In genomic region chr11:2940930-2941821, GRCh38 we compare ENCODE assay signal across 10 cellular contexts. TPM values are rescaled to one million over a fixed set of nuclear protein-coding genes. Genes with fewer than 3 reads are reported as not detected.
A peak's percentile ranks its signal among the peaks of the same experiment; 100 is the strongest.
DNase-seq lines count a peak whose midpoint lies in the region; ATAC-seq, FAIRE-seq and TF ChIP-seq lines count a peak whose summit lies in the region.
"Had no signal": no experiment of that assay in that cellular context is flagged by ENCODE, and none has a peak within 500 bp of the region (broad histone marks: within the 10 kb centered on the region; RNA-seq: fewer than 3 reads in every experiment).

No MANE protein-coding gene starts in this region.

- no peak for ATAC-seq in HG02870 (IDR thresholded peaks at IDR 0.05; ENCODE audit: unreplicated experiment)
- ATAC-seq in GM19452 (IDR thresholded peaks at IDR 0.05; ENCODE audit: unreplicated experiment) = no peak

- H2BK12ac ChIP-seq in H1 (ENCODE audit: low read depth, low read length) (no peak overlapping the region), neuronal stem cell (ENCODE audit: low read length) (no peak overlapping the region)

- no peak for TF ChIP-seq CTCF in H1 (IDR thresholded peaks at IDR 0.05; ENCODE audit: control extremely low read depth in 1 of 3, insufficient read depth in 1 of 3, low read depth in 1 of 3, low read length in 3 of 3)

- no peak for FAIRE-seq in H1 (lab: Jason Lieb, UNC)

- H3K4ac ChIP-seq in H1 (replicated peaks; ENCODE audit: insufficient read length, low read depth, low read length) = no peak overlapping the region
- H3K4ac ChIP-seq in neuronal stem cell (ENCODE audit: low read length) = peak overlapping the region; percentile 76

- H2AK5ac ChIP-seq in H1 (ENCODE audit: low read depth, low read length) = no peak overlapping the region
- no peak overlapping the region for H2AK5ac ChIP-seq in neuronal stem cell (ENCODE audit: low read depth, low read length)

- H2BK20ac ChIP-seq in H1 (ENCODE audit: low read length) = no peak overlapping the region

- H3K4me3 ChIP-seq in NT2/D1 (ENCODE audit: insufficient read length, low read depth) (no peak overlapping the region), H1 (ENCODE audit: extremely low read depth in 1 of 4, insufficient read depth in 2 of 4, low read depth in 3 of 4, low read length in 4 of 4) (no peak overlapping the region), neuronal stem cell (ENCODE audit: low read length in 2 of 2) (no peak overlapping the region)

- H3K27me3 ChIP-seq in NT2/D1 (ENCODE audit: insufficient read depth, insufficient read length) (no peaks in the 10 kb centered on the region), H1 (replicated peaks in 1 of 4; ENCODE audit: control insufficient read depth in 3 of 4, extremely low read depth in 1 of 4, insufficient read depth in 3 of 4, low read length in 3 of 4) (no peaks in the 10 kb centered on the region), neuronal stem cell (ENCODE audit: control insufficient read depth in 3 of 3, insufficient read depth in 3 of 3, low read depth in 1 of 3, low read length in 3 of 3) (no peaks in the 10 kb centered on the region)

- TF ChIP-seq EP300 in H1 (IDR thresholded peaks at IDR 0.05; ENCODE audit: borderline replicate concordance in 1 of 2, low read depth in 2 of 2, low read length in 2 of 2) = no peak

- CTCF ChIA-PET in H1 (lab: Charles Lee; ENCODE audit: partially characterized antibody) = interaction anchor here (1.1 to 4.9 kb wide), 7 partner anchors 10 to 136 kb away, joined by 3 to 33 read pairs (median 3); partner anchors contain the start of gene PHLDA2

- peaks cover 15% of the 10 kb centered on the region for H3K4me1 ChIP-seq in NT2/D1 (ENCODE audit: insufficient read depth, insufficient read length)
- H3K4me1 ChIP-seq in H1 (replicated peaks in 1 of 4; ENCODE audit: control insufficient read depth in 3 of 4, insufficient read depth in 4 of 4, low read length in 3 of 4) = peaks cover 0 to 19% (median 7%) of the 10 kb centered on the region in 4 experiments; a peak in 6 of 7 replicates
- peaks cover 0 to 8% of the 10 kb centered on the region in 2 donors for H3K4me1 ChIP-seq in neuronal stem cell (ENCODE audit: control insufficient read depth in 2 of 2, insufficient read depth in 1 of 2, low read depth in 1 of 2, low read length in 2 of 2)

- no peaks in the 10 kb centered on the region for H3K79me2 ChIP-seq in H1 (ENCODE audit: control insufficient read depth in 1 of 2, insufficient read depth in 2 of 2, low read length in 2 of 2)

- peaks cover 3% of the 10 kb centered on the region; the same call in 1 of the 2 replicates for H3K79me1 ChIP-seq in H1 (ENCODE audit: low read depth, low read length)
- no peaks in the 10 kb centered on the region for H3K79me1 ChIP-seq in neuronal stem cell (ENCODE audit: low read depth, low read length)

- WGBS in H1 (ENCODE audit: extremely low coverage in 1 of 2, insufficient coverage in 1 of 2, insufficient read length in 1 of 2, insufficient replicate concordance in 2 of 2, low coverage in 1 of 2, low lambda C conversion rate in 2 of 2, missing lambda C conversion rate in 1 of 2), 2 experiments = 60% methylated on average over 10 of the region's 10 CpGs; no CpG with 5 or more reads in 1 of the 2 experiments
- WGBS in neuronal stem cell (ENCODE audit: extremely low coverage in 2 of 2, insufficient read length in 2 of 2, insufficient replicate concordance in 1 of 2), 2 donors = no CpG with 5 or more reads among the region's 10 CpGs

- H3K9ac ChIP-seq in NT2/D1 (ENCODE audit: insufficient read length, low read depth) (peak overlapping the region; percentile 6), H1 (replicated peaks in 1 of 4; ENCODE audit: extremely low read depth in 1 of 4, low read depth in 3 of 4, low read length in 3 of 4) (no peak overlapping the region), neuronal stem cell (ENCODE audit: low read depth, low read length, poor library complexity) (no peak overlapping the region)

- POLR2A ChIA-PET in H1 (lab: Charles Lee; ENCODE audit: partially characterized antibody) = interaction anchor here (0.6 to 2.9 kb wide), 9 partner anchors 7 to 408 kb away, joined by 3 to 13 read pairs (median 5); partner anchors contain the start of gene PHLDA2

- H3K9me3 ChIP-seq in NT2/D1 (ENCODE audit: insufficient read depth, low read length) (peaks cover 27% of the 10 kb centered on the region), H1 (ENCODE audit: insufficient read depth in 2 of 2, low read depth in 1 of 2, low read length in 1 of 2) (peaks cover 16 to 26% of the 10 kb centered on the region in 2 experiments), neuronal stem cell (replicated peaks in 1 of 2; ENCODE audit: control insufficient read depth in 2 of 2, insufficient read depth in 1 of 2, low read depth in 1 of 2, low read length in 2 of 2) (peaks cover 14 to 25% of the 10 kb centered on the region in 2 donors)

- H3K56ac ChIP-seq in H1 (replicated peaks; ENCODE audit: insufficient read length, low read depth, low read length) = no peak overlapping the region

- no peak overlapping the region for H3K4me2 ChIP-seq in H1 (ENCODE audit: insufficient read depth in 1 of 2, low read depth in 2 of 2, low read length in 2 of 2)
- no peak overlapping the region for H3K4me2 ChIP-seq in neuronal stem cell (ENCODE audit: insufficient read depth, low read length, poor library complexity, severe bottlenecking)

- TF ChIP-seq RAD21 in H1 (IDR thresholded peaks at IDR 0.05 in 1 of 2, conservative IDR thresholded peaks at IDR 0.05 in 1 of 2; ENCODE audit: low read depth in 2 of 2, low read length in 2 of 2) = no peak

- no peak overlapping the region for H2AFZ ChIP-seq in H1 (ENCODE audit: low read length)
- no peak overlapping the region for H2AFZ ChIP-seq in neuronal stem cell (ENCODE audit: low read length)

- H2BK5ac ChIP-seq in H1 (ENCODE audit: low read depth, low read length) (no peak overlapping the region), neuronal stem cell (ENCODE audit: low read length) (peak overlapping the region; percentile 49)

- DNase-seq in DMS53 treated with DMSO at 0.1 percent for 48 hours (lab: John Stamatoyannopoulos, UW; ENCODE audit: unreplicated experiment) = peak; percentile 52
- DNase-seq in NT2/D1 (ENCODE audit: low read depth, low spot score) = no peak
- no peak for DNase-seq in H1 (ENCODE audit: low read depth in 1 of 2, low spot score in 2 of 2)
- no peak for DNase-seq in neuronal stem cell (ENCODE audit: low spot score)
- DNase-seq in HCEC 1CT = no peak
- DNase-seq in AG20443 (ENCODE audit: low spot score) = no peak
- DNase-seq: Kasumi-1 had no signal

- H3K27ac ChIP-seq in H1 (ENCODE audit: low read depth, low read length) (no peak overlapping the region), neuronal stem cell (replicated peaks; ENCODE audit: low read length) (no peak overlapping the region)

- peaks cover 7 to 18% of the 10 kb centered on the region in 2 experiments for H4K20me1 ChIP-seq in H1 (replicated peaks in 1 of 2; ENCODE audit: control insufficient read depth in 1 of 2, insufficient read depth in 2 of 2, low read length in 2 of 2)

- no peak; a peak in 1 of 3 replicates for TF ChIP-seq POLR2A in H1 (IDR thresholded peaks at IDR 0.05; ENCODE audit: control extremely low read depth in 1 of 2, low read depth in 2 of 2, low read length in 2 of 2)

- H4K91ac ChIP-seq in H1 (replicated peaks; ENCODE audit: insufficient read length, low read length) = no peak overlapping the region
- no peak overlapping the region for H4K91ac ChIP-seq in neuronal stem cell (ENCODE audit: low read depth, low read length, poor library complexity)

- H2BK15ac ChIP-seq in H1 (ENCODE audit: low read length) (no peak overlapping the region), neuronal stem cell (ENCODE audit: low read length) (no peak overlapping the region)

- H3K18ac ChIP-seq in H1 (ENCODE audit: extremely low read depth, low read length) (no peak overlapping the region), neuronal stem cell (ENCODE audit: low read length) (peak overlapping the region; percentile 20)

- H2BK120ac ChIP-seq in H1 (replicated peaks; ENCODE audit: low read depth, low read length) = no peak overlapping the region
- H2BK120ac ChIP-seq in neuronal stem cell (ENCODE audit: low read depth, low read length) = no peak overlapping the region

- H3K36me3 ChIP-seq in NT2/D1 (ENCODE audit: insufficient read depth, insufficient read length, low read length) = peaks cover 38% of the 10 kb centered on the region
- H3K36me3 ChIP-seq in H1 (ENCODE audit: control insufficient read depth in 2 of 4, insufficient read depth in 4 of 4, low read length in 3 of 4) = peaks cover 7 to 13% (median 10%) of the 10 kb centered on the region in 4 experiments; a peak in 6 of 8 replicates
- peaks cover 13 to 31% of the 10 kb centered on the region in 2 donors for H3K36me3 ChIP-seq in neuronal stem cell (replicated peaks in 1 of 2; ENCODE audit: control insufficient read depth in 2 of 2, insufficient read depth in 2 of 2, low read length in 2 of 2)

- H3K23ac ChIP-seq in H1 (ENCODE audit: insufficient read length) = no peak overlapping the region
- peak overlapping the region; percentile 62 for H3K23ac ChIP-seq in neuronal stem cell (ENCODE audit: low read depth, low read length, poor library complexity)

- peak overlapping the region; percentile 3; the same call in 1 of the 2 replicates for H4K8ac ChIP-seq in H1 (ENCODE audit: extremely low read depth, insufficient read depth, low read length)
- H4K8ac ChIP-seq in neuronal stem cell (ENCODE audit: low read depth, low read length) = no peak overlapping the region

- no peak overlapping the region for H3K14ac ChIP-seq in H1 (ENCODE audit: insufficient read length)
- H3K14ac ChIP-seq in neuronal stem cell (ENCODE audit: low read length) = peak overlapping the region; percentile 75

- no peaks in the 10 kb centered on the region for H3K23me2 ChIP-seq in H1 (ENCODE audit: low read depth, low read length)

- H4K5ac ChIP-seq in H1 (ENCODE audit: insufficient read length, low read depth, low read length) = no peak overlapping the region

RNA-seq across cellular contexts. Expression of gene PHLDA2, which starts 12.0 kb away (rescaled TPM):
- total RNA-seq in H1 (2021; fragmentation: NEBNext Ultra II Directional; extraction: Animal tissue kit (Norgen Biotek cat#: 25700)) = 5.2 and 5.4 TPM in 2 replicates
- polyA plus RNA-seq in H1 (2011; rRNA removed) = 7.6 and 11.6 TPM in 2 replicates
- polyA plus RNA-seq in H1 (2011; cell fraction: cytosol; rRNA removed) = 5.3 TPM
- polyA plus RNA-seq in H1 (2011; cell fraction: nucleus; rRNA removed) = 8.3 TPM
- 3.0 to 7.5 TPM (median 5.8 TPM) in 4 replicates for polyA plus RNA-seq in H1 (2012, experiment 1 of 2)
- polyA plus RNA-seq in H1 (2012, experiment 2 of 2) = 6.4 TPM
- polyA plus RNA-seq in H1 (2013, experiment 1 of 2) = 15.6 TPM
- 14.7 TPM for polyA plus RNA-seq in H1 (2013, experiment 2 of 2)
- polyA minus RNA-seq in H1 (2011; rRNA and poly(A)+ RNA removed) = 0.24 TPM in 1 of 2 replicates, not detected in the other
- polyA minus RNA-seq in H1 (2011; cell fraction: cytosol; rRNA and poly(A)+ RNA removed) = 3.5 TPM
- 13.2 TPM for polyA minus RNA-seq in H1 (2011; cell fraction: nucleus; rRNA and poly(A)+ RNA removed)
- 6.3 TPM for polyA plus RNA-seq in neuronal stem cell (2013, experiment 1 of 2)
- 6.8 TPM for polyA plus RNA-seq in neuronal stem cell (2013, experiment 2 of 2)
- polyA plus RNA-seq: neural cell had no signal

RNA-seq across cellular contexts. Expression of gene NAP1L4, which starts 51.0 kb away (rescaled TPM):
- 190 and 194 TPM in 2 replicates for total RNA-seq in H1 (2021; fragmentation: NEBNext Ultra II Directional; extraction: Animal tissue kit (Norgen Biotek cat#: 25700))
- 75.8 and 81.4 TPM in 2 replicates for polyA plus RNA-seq in H1 (2011; rRNA removed)
- polyA plus RNA-seq in H1 (2011; cell fraction: cytosol; rRNA removed) = 105 TPM
- polyA plus RNA-seq in H1 (2011; cell fraction: nucleus; rRNA removed) = 118 TPM
- 128 to 175 TPM (median 137 TPM) in 4 replicates for polyA plus RNA-seq in H1 (2012, experiment 1 of 2)
- polyA plus RNA-seq in H1 (2012, experiment 2 of 2) = 37.8 TPM
- 102 TPM for polyA plus RNA-seq in H1 (2013, experiment 1 of 2)
- polyA plus RNA-seq in H1 (2013, experiment 2 of 2) = 96.1 TPM
- 80.9 and 95.4 TPM in 2 replicates for polyA minus RNA-seq in H1 (2011; rRNA and poly(A)+ RNA removed)
- polyA minus RNA-seq in H1 (2011; cell fraction: cytosol; rRNA and poly(A)+ RNA removed) = 46.7 TPM
- polyA minus RNA-seq in H1 (2011; cell fraction: nucleus; rRNA and poly(A)+ RNA removed) = 103 TPM
- 113 TPM for polyA plus RNA-seq in neuronal stem cell (2013, experiment 1 of 2)
- polyA plus RNA-seq in neuronal stem cell (2013, experiment 2 of 2) = 107 TPM

RNA-seq across cellular contexts. Expression of gene CDKN1C, which starts 55.6 kb away (rescaled TPM):
- 12.8 and 16.2 TPM in 2 replicates for total RNA-seq in H1 (2021; fragmentation: NEBNext Ultra II Directional; extraction: Animal tissue kit (Norgen Biotek cat#: 25700))
- polyA plus RNA-seq in H1 (2011; rRNA removed) = 14.1 and 21.8 TPM in 2 replicates
- 13.5 TPM for polyA plus RNA-seq in H1 (2011; cell fraction: cytosol; rRNA removed)
- polyA plus RNA-seq in H1 (2011; cell fraction: nucleus; rRNA removed) = 19.1 TPM
- 5.5 to 12.0 TPM (median 10.3 TPM) in 4 replicates for polyA plus RNA-seq in H1 (2012, experiment 1 of 2)
- 12.8 TPM for polyA plus RNA-seq in H1 (2012, experiment 2 of 2)
- polyA plus RNA-seq in H1 (2013, experiment 1 of 2) = 12.8 TPM
- 10.8 TPM for polyA plus RNA-seq in H1 (2013, experiment 2 of 2)
- 1.7 and 2.9 TPM in 2 replicates for polyA minus RNA-seq in H1 (2011; rRNA and poly(A)+ RNA removed)
- polyA minus RNA-seq in H1 (2011; cell fraction: cytosol; rRNA and poly(A)+ RNA removed) = 16.9 TPM
- 23.8 TPM for polyA minus RNA-seq in H1 (2011; cell fraction: nucleus; rRNA and poly(A)+ RNA removed)
- 45.4 TPM for polyA plus RNA-seq in neuronal stem cell (2013, experiment 1 of 2)
- 48.3 TPM for polyA plus RNA-seq in neuronal stem cell (2013, experiment 2 of 2)
